2 cellular contexts compared by ENCODE assay signal in genomic region chr15:58741032-58741431, GRCh38.
TF ChIP-seq lines count a peak whose summit lies in the region.

No MANE protein-coding gene starts in this region.

TF ChIP-seq in A549, 52 proteins besides CTCF, POLR2A, EP300 and RAD21:
- TF ChIP-seq TFCP2L1 (CRISPR knock-in tag; IDR thresholded peaks at IDR 0.05), result no peak
- no peak for TF ChIP-seq PHF8 (IDR thresholded peaks at IDR 0.05; ENCODE audit: borderline replicate concordance, low read depth)
- TF ChIP-seq MAZ (IDR thresholded peaks at IDR 0.05; ENCODE audit: borderline replicate concordance, low read depth, low read length), result no peak
- peak; percentile 12 for TF ChIP-seq MAFK (IDR thresholded peaks at IDR 0.05; ENCODE audit: partially characterized antibody)
- no peak for TF ChIP-seq RARB (CRISPR knock-in tag; IDR thresholded peaks at IDR 0.05)
- TF ChIP-seq HOXA7 (CRISPR knock-in tag; IDR thresholded peaks at IDR 0.05), result no peak
- TF ChIP-seq POLR2AphosphoS2 (conservative IDR thresholded peaks at IDR 0.05; ENCODE audit: low read length), result no peak
- TF ChIP-seq EHMT2 (IDR thresholded peaks at IDR 0.05; ENCODE audit: low read depth), result no peak

TF ChIP-seq in GM12878, 131 proteins besides CTCF, POLR2A, EP300 and RAD21:
- TF ChIP-seq FOS (IDR thresholded peaks at IDR 0.05; ENCODE audit: borderline replicate concordance, extremely low read depth, insufficient read length) (no peak), POU2F2 (IDR thresholded peaks at IDR 0.05; ENCODE audit: borderline replicate concordance, low read depth, low read length) (peak; percentile 42; the same call in 1 of the 3 replicates)
- TF ChIP-seq, protein P1, sequence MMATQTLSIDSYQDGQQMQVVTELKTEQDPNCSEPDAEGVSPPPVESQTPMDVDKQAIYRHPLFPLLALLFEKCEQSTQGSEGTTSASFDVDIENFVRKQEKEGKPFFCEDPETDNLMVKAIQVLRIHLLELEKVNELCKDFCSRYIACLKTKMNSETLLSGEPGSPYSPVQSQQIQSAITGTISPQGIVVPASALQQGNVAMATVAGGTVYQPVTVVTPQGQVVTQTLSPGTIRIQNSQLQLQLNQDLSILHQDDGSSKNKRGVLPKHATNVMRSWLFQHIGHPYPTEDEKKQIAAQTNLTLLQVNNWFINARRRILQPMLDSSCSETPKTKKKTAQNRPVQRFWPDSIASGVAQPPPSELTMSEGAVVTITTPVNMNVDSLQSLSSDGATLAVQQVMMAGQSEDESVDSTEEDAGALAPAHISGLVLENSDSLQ (IDR thresholded peaks at IDR 0.05), result peak; percentile 68
